Comparison of ENCODE assay signal across 11 cellular contexts in the genomic region with DNA sequence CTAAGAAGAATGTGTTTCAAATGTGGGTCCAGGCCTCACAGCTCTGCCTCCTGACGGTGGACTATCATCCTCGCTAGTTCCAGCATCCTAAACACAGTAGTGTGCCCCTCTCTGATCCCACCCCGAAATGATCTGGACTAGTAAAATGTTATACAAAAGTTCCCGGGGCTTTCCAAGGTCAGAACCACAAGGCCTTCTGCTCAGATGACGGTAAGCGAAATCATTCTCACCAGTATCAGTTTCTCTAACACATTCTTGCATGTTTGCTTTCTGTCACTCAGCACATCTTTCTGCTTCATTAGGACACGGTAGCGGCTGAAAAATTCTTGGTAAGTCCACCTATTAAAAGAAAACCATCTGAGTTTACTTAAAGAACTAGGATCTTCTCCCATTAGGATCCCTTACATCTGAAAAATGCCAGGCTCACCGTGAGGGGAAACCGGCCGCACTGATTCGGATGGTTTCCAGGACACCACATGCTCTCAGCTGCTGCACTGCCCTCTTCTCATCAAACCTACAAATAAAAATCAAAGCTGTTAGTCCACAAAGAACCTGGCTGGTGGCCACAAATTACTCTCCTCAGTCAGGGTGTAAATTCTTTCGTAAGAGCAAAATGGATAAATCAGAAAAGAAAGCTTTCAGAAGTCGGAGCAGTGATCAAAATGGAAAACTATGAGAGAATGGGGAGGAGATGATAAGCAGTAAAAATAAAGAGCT.
A peak's percentile ranks its signal among the peaks of the same experiment; 100 is the strongest.
DNase-seq lines count a peak whose midpoint lies in the region; ATAC-seq and TF ChIP-seq lines count a peak whose summit lies in the region.
"Had no signal": no experiment of that assay in that cellular context is flagged by ENCODE, and none has a peak within 500 bp of the region (broad histone marks: within the 10 kb centered on the region; RNA-seq: fewer than 3 reads in every experiment).

No MANE protein-coding gene starts in this region.

- no peaks in the 10 kb centered on the region for H3K27me3 Mint-ChIP-seq in naive thymus-derived CD8-positive, alpha-beta T cell

- H2AFZ ChIP-seq in OCI-LY7 (ENCODE audit: low read length), result no peak overlapping the region

- DNase-seq in left cardiac atrium (no peak), Right ventricle myocardium inferior (ENCODE audit: missing footprints) (no peak), NCI-H128 (lab: John Stamatoyannopoulos, UW; ENCODE audit: unreplicated experiment) (no peak), OCI-LY7 (ENCODE audit: low spot score) (no peak)
- no peak for DNase-seq in stimulated activated naive CD8-positive, alpha-beta T cell treated with anti-CD3 and anti-CD28 coated beads, Interleukin-15, Interleukin-2, amounts not matched to agents 100 U/mL and 50 U/mL, for 24 hours
- DNase-seq in naive thymus-derived CD8-positive, alpha-beta T cell, result no peak
- DNase-seq: AML-193, HCEC 1CT, occipital lobe had no signal

- H3K9me2 ChIP-seq in OCI-LY7 (ENCODE audit: insufficient read depth, low read length), result no peaks in the 10 kb centered on the region

- no peaks in the 10 kb centered on the region for H3K9me3 ChIP-seq in OCI-LY7 (ENCODE audit: low read length)

- H3K4me1 ChIP-seq in OCI-LY7 (ENCODE audit: insufficient read depth, low read length, poor library complexity, severe bottlenecking), result no peaks in the 10 kb centered on the region

- no TSS peak for BruUV-seq in OCI-LY7 (replicated peaks; lab: Mats Ljungman, UMichigan)

- H3K27ac Mint-ChIP-seq in naive thymus-derived CD8-positive, alpha-beta T cell, result peak overlapping the region in 1 of 10 donors; percentile 54

- no peaks in the 10 kb centered on the region for H3K9me3 Mint-ChIP-seq in naive thymus-derived CD8-positive, alpha-beta T cell

- peaks cover 19 to 93% (median 51%) of the 10 kb centered on the region in 3 donors for H3K36me3 Mint-ChIP-seq in naive thymus-derived CD8-positive, alpha-beta T cell

- no peaks in the 10 kb centered on the region for H3K4me1 Mint-ChIP-seq in naive thymus-derived CD8-positive, alpha-beta T cell

- intact Hi-C loops in left cardiac atrium (cut with DNase I), result no loop called here
- intact Hi-C loops in Right ventricle myocardium inferior (cut with DNase I), result no loop called here
- intact Hi-C loops in OCI-LY7 (cut with micrococcal nuclease; ENCODE audit: unreplicated experiment), result no loop called here

- no peak for TF ChIP-seq CTCF in OCI-LY7 (conservative IDR thresholded peaks at IDR 0.05; ENCODE audit: low read length)

- H3K36me3 ChIP-seq in OCI-LY7 (ENCODE audit: insufficient read depth, low read length), result peaks cover 78% of the 10 kb centered on the region

- peak; percentile 47 to 65 for ATAC-seq in left cardiac atrium
- ATAC-seq in Right ventricle myocardium inferior, result no peak
- ATAC-seq in GM21737 (IDR thresholded peaks at IDR 0.05; ENCODE audit: unreplicated experiment), result peak; percentile 50
- ATAC-seq in HG03520 (IDR thresholded peaks at IDR 0.05; ENCODE audit: unreplicated experiment), result peak; percentile 59
- peak; percentile 42 for ATAC-seq in stimulated activated naive CD8-positive, alpha-beta T cell treated with anti-CD3 and anti-CD28 coated beads, Interleukin-15, Interleukin-2, amounts not matched to agents 100 U/mL and 50 U/mL, for 24 hours
- no peak for ATAC-seq in naive thymus-derived CD8-positive, alpha-beta T cell

- no peaks in the 10 kb centered on the region for H3K79me2 ChIP-seq in OCI-LY7 (ENCODE audit: insufficient read depth, low read depth, low read length)

- no peak overlapping the region for H3K27ac ChIP-seq in OCI-LY7 (ENCODE audit: low read depth, low read length, poor library complexity, severe bottlenecking)

- H3K4me3 ChIP-seq in OCI-LY7 (ENCODE audit: low read depth, low read length, poor library complexity, severe bottlenecking), result no peak overlapping the region

- POLR2A ChIA-PET in naive thymus-derived CD8-positive, alpha-beta T cell (lab: Charles Lee), result no interaction called here
- POLR2A ChIA-PET in OCI-LY7 (lab: Charles Lee), result interaction anchor here (0.9 to 1.5 kb wide), 4 partner anchors 9 to 48 kb away, joined by 3 to 4 read pairs (median 3); no protein-coding TSS in a partner anchor

- H3K4me2 ChIP-seq in OCI-LY7 (ENCODE audit: low read length), result no peak overlapping the region

- no peaks in the 10 kb centered on the region for H4K20me1 ChIP-seq in OCI-LY7 (ENCODE audit: insufficient read depth, low read length)

- no peak overlapping the region for H3K4me3 Mint-ChIP-seq in naive thymus-derived CD8-positive, alpha-beta T cell

- CTCF ChIA-PET in OCI-LY7 (lab: Charles Lee; ENCODE audit: unreplicated experiment), result no interaction called here

Comparison
In these comparisons a context has a peak if more than half of its experiments do, and no peak if none do; other contexts are left out.
1. ATAC-seq: peak in left cardiac atrium (2 of 2), GM21737 (single experiment), HG03520 (single experiment) and stimulated activated naive CD8-positive, alpha-beta T cell treated with anti-CD3 and anti-CD28 coated beads, Interleukin-15, Interleukin-2, amounts not matched to agents 100 U/mL and 50 U/mL, for 24 hours (single experiment); none in Right ventricle myocardium inferior (single experiment) and naive thymus-derived CD8-positive, alpha-beta T cell (0 of 2).